In the genomic region with DNA sequence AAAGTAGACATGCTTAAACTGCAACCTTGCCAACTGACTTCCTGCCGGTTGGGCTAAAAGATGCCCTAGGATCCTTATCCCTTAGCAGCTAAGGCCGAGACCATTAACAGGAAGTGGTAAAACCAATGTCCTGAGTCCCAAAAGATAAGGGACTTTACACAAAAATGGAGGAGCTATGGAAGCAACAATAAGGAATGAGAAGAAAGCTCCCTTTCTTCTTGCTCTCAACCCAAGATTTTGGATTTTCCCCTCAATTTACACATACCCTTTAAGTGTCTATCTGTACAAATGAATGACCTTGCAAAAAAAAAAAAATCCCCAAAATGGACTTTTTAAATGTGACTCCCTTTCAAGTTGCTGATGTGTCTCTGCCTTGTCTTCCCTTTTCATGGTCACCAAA, we compare ENCODE assay signal across 21 cellular contexts.
"Had no signal": no experiment of that assay in that cellular context is flagged by ENCODE, and none has a peak within 500 bp of the region (broad histone marks: within the 10 kb centered on the region; RNA-seq: fewer than 3 reads in every experiment).

No MANE protein-coding gene starts in this region.

- H3K4me1 Mint-ChIP-seq: nephron progenitor cell had no signal

- H3K4me3 ChIP-seq: coronary artery, heart right ventricle, thyroid gland, upper lobe of right lung had no signal

- H3K27ac Mint-ChIP-seq: activated B cell treated with CpG ODN at 0.5 μM for 24 hours, nephron progenitor cell had no signal

- DNase-seq: activated B cell treated with CpG ODN at 0.5 μM for 24 hours; activated CD4-positive, alpha-beta memory T cell treated with anti-CD3 and anti-CD28 coated beads for 36 hours; activated CD4-positive, alpha-beta T cell treated with anti-CD3 and anti-CD28 coated beads for 36 hours; activated gamma-delta T cell; activated naive CD8-positive, alpha-beta T cell treated with anti-CD3 and anti-CD28 coated beads, Interleukin-2, amount 10 ng/mL, durations not matched to agents 7 days and 5 days; amygdala; effector CD4-positive, alpha-beta T cell; heart right ventricle; islet precursor cell; left cardiac atrium; nephron progenitor cell; right cardiac atrium; stimulated activated CD4-positive, alpha-beta T cell treated with anti-CD3 and anti-CD28 coated beads, Interleukin-12 subunit alpha, Interleukin-12 subunit beta, amount 100 ng/mL, for 4 hours; stimulated activated CD4-positive, alpha-beta T cell treated with anti-CD3 and anti-CD28 coated beads, Interleukin-4, amount 100 ng/mL, for 4 hours; stimulated activated naive CD8-positive, alpha-beta T cell treated with anti-CD3 and anti-CD28 coated beads, Interleukin-15, Interleukin-2, amounts not matched to agents 100 U/mL and 50 U/mL, for 24 hours; substantia nigra; thyroid gland; upper lobe of right lung had no signal

- ATAC-seq: activated CD4-positive, alpha-beta T cell treated with anti-CD3 and anti-CD28 coated beads for 36 hours; heart right ventricle; left cardiac atrium; right cardiac atrium; stimulated activated naive CD8-positive, alpha-beta T cell treated with anti-CD3 and anti-CD28 coated beads, Interleukin-15, Interleukin-2, amounts not matched to agents 100 U/mL and 50 U/mL, for 24 hours had no signal

- H3K36me3 ChIP-seq: heart right ventricle, thyroid gland, upper lobe of right lung had no signal

- H3K9me3 Mint-ChIP-seq: activated B cell treated with CpG ODN at 0.5 μM for 24 hours; activated CD4-positive, alpha-beta memory T cell treated with anti-CD3 and anti-CD28 coated beads for 36 hours; nephron progenitor cell; T-helper 1 cell treated with Interleukin-12 subunit alpha and Interleukin-12 subunit beta and Interleukin-4 antibody, amounts not matched to agents 30 μg/mL and 1 μg/mL, for 36 hours had no signal

- H3K27ac ChIP-seq: coronary artery, heart right ventricle, parathyroid adenoma, thyroid gland, upper lobe of right lung had no signal

- H3K4me1 ChIP-seq: parathyroid adenoma, thyroid gland, upper lobe of right lung had no signal

- H3K27me3 Mint-ChIP-seq: activated CD4-positive, alpha-beta memory T cell treated with anti-CD3 and anti-CD28 coated beads for 36 hours; activated CD4-positive, alpha-beta T cell treated with anti-CD3 and anti-CD28 coated beads for 36 hours; activated naive CD8-positive, alpha-beta T cell treated with anti-CD3 and anti-CD28 coated beads, Interleukin-2, amount 10 ng/mL, durations not matched to agents 7 days and 5 days had no signal

- H3K27me3 ChIP-seq: heart right ventricle, thyroid gland, upper lobe of right lung had no signal

- H3K4me3 Mint-ChIP-seq: activated B cell treated with CpG ODN at 0.5 μM for 24 hours; activated CD4-positive, alpha-beta memory T cell treated with anti-CD3 and anti-CD28 coated beads for 36 hours; activated CD4-positive, alpha-beta T cell treated with anti-CD3 and anti-CD28 coated beads for 36 hours; nephron progenitor cell had no signal

- H3K36me3 Mint-ChIP-seq: activated CD4-positive, alpha-beta memory T cell treated with anti-CD3 and anti-CD28 coated beads for 36 hours had no signal

- H3K9me3 ChIP-seq: heart right ventricle, thyroid gland, upper lobe of right lung had no signal
